Comparison of ENCODE assay signal across 9 cellular contexts in genomic region chr1:153532161-153532560, GRCh38. TPM values are rescaled to one million over a fixed set of nuclear protein-coding genes. Genes with fewer than 3 reads are reported as not detected.
DNase-seq lines count a peak whose midpoint lies in the region; ATAC-seq, FAIRE-seq and TF ChIP-seq lines count a peak whose summit lies in the region.
"Had no signal": no experiment of that assay in that cellular context is flagged by ENCODE, and none has a peak within 500 bp of the region (broad histone marks: within the 10 kb centered on the region; RNA-seq: fewer than 3 reads in every experiment).

No MANE protein-coding gene starts in this region.

- POLR2A ChIA-PET in CD8-positive, alpha-beta T cell (lab: Charles Lee) = interaction anchor here (0.7 to 6.4 kb wide), 14 partner anchors 10 to 458 kb away, joined by 3 to 131 read pairs (median 4); partner anchors contain the start of genes CHTOP, RPS27, S100A2 and S100A4
- POLR2A ChIA-PET in naive thymus-derived CD4-positive, alpha-beta T cell (lab: Charles Lee) = interaction anchor here (1.0 to 7.3 kb wide), 11 partner anchors 11 to 252 kb away, joined by 4 to 268 read pairs (median 7); partner anchors contain the start of genes CHTOP, S100A2, S100A4 and S100A5

- peak; percentile 29 for ATAC-seq in CD8-positive, alpha-beta T cell
- ATAC-seq in naive thymus-derived CD4-positive, alpha-beta T cell = no peak
- no peak for ATAC-seq in GM18517 (IDR thresholded peaks at IDR 0.05; ENCODE audit: unreplicated experiment)

- DNase-seq in CD8-positive, alpha-beta T cell = peak in 6 of 7 experiments; percentile 29 to 64 (median 51)
- peak; percentile 34 for DNase-seq in NCI-H146 treated with DMSO at 0.1 percent for 48 hours (lab: John Stamatoyannopoulos, UW; ENCODE audit: unreplicated experiment)
- peak; percentile 56 for DNase-seq in activated naive CD8-positive, alpha-beta T cell treated with anti-CD3 and anti-CD28 coated beads for 36 hours
- no peak for DNase-seq in naive thymus-derived CD4-positive, alpha-beta T cell
- no peak for DNase-seq in GM12891 (ENCODE audit: insufficient read length, low spot score)
- no peak for DNase-seq in NCI-H524 (lab: John Stamatoyannopoulos, UW)
- DNase-seq in NCI-H1092 treated with DMSO at 0.1 percent for 48 hours (lab: John Stamatoyannopoulos, UW) = no peak

- H3K27me3 ChIP-seq in CD8-positive, alpha-beta T cell (ENCODE audit: insufficient read depth, low read length) = no peaks in the 10 kb centered on the region
- H3K27me3 ChIP-seq in naive thymus-derived CD4-positive, alpha-beta T cell (ENCODE audit: control insufficient read depth in 2 of 2, insufficient read depth in 2 of 2, low read length in 2 of 2) = no peaks in the 10 kb centered on the region

- peak overlapping the region; percentile 33 for H3K4me3 ChIP-seq in CD8-positive, alpha-beta T cell (ENCODE audit: low read depth, low read length)
- H3K4me3 ChIP-seq in naive thymus-derived CD4-positive, alpha-beta T cell (ENCODE audit: low read length) = peak overlapping the region; percentile 49

- peaks cover 55% of the 10 kb centered on the region for H3K4me1 ChIP-seq in CD8-positive, alpha-beta T cell (ENCODE audit: insufficient read depth, low read length)
- H3K4me1 ChIP-seq in naive thymus-derived CD4-positive, alpha-beta T cell (ENCODE audit: control insufficient read depth in 2 of 2, insufficient read depth in 2 of 2, low read length in 2 of 2) = peaks cover 53 to 57% of the 10 kb centered on the region in 2 donors

- TF ChIP-seq POLR2A in GM12891 (IDR thresholded peaks at IDR 0.05; ENCODE audit: low read depth, low read length) = no peak

- no peak for FAIRE-seq in GM12891 (lab: Jason Lieb, UNC)

- no peak overlapping the region for H3K27ac ChIP-seq in CD8-positive, alpha-beta T cell (ENCODE audit: low read depth, low read length)
- peak overlapping the region; percentile 98 for H3K27ac ChIP-seq in naive thymus-derived CD4-positive, alpha-beta T cell (ENCODE audit: low read depth, low read length)

- no peaks in the 10 kb centered on the region for H3K36me3 ChIP-seq in CD8-positive, alpha-beta T cell (ENCODE audit: insufficient read depth, low read length)
- peaks cover 0 to 3% (median 0%) of the 10 kb centered on the region in 3 experiments for H3K36me3 ChIP-seq in naive thymus-derived CD4-positive, alpha-beta T cell (ENCODE audit: control insufficient read depth in 2 of 3, insufficient read depth in 3 of 3, low read length in 3 of 3)

- TF ChIP-seq CTCF in CD8-positive, alpha-beta T cell (IDR thresholded peaks at IDR 0.05) = no peak

- H3K9me3 ChIP-seq in CD8-positive, alpha-beta T cell (ENCODE audit: low read length) = no peaks in the 10 kb centered on the region
- no peaks in the 10 kb centered on the region for H3K9me3 ChIP-seq in naive thymus-derived CD4-positive, alpha-beta T cell (ENCODE audit: control insufficient read depth in 2 of 3, low read length in 3 of 3)

- peaks cover 23% of the 10 kb centered on the region for H3K36me3 Mint-ChIP-seq in CD8-positive, alpha-beta T cell
- H3K36me3 Mint-ChIP-seq in activated naive CD8-positive, alpha-beta T cell treated with anti-CD3 and anti-CD28 coated beads for 36 hours = peaks cover 19% of the 10 kb centered on the region
- H3K36me3 Mint-ChIP-seq in naive thymus-derived CD4-positive, alpha-beta T cell = peaks cover 0 to 24% (median 0%) of the 10 kb centered on the region in 5 donors

- H3K27ac Mint-ChIP-seq in CD8-positive, alpha-beta T cell = peak overlapping the region; percentile 94
- peak overlapping the region; percentile 90 for H3K27ac Mint-ChIP-seq in activated naive CD8-positive, alpha-beta T cell treated with anti-CD3 and anti-CD28 coated beads for 36 hours
- peak overlapping the region; percentile 86 to 99 (median 96) for H3K27ac Mint-ChIP-seq in naive thymus-derived CD4-positive, alpha-beta T cell

- no peaks in the 10 kb centered on the region for H3K27me3 Mint-ChIP-seq in CD8-positive, alpha-beta T cell (ENCODE audit: low read depth)
- no peaks in the 10 kb centered on the region for H3K27me3 Mint-ChIP-seq in activated naive CD8-positive, alpha-beta T cell treated with anti-CD3 and anti-CD28 coated beads for 36 hours
- no peaks in the 10 kb centered on the region for H3K27me3 Mint-ChIP-seq in naive thymus-derived CD4-positive, alpha-beta T cell

- peaks cover 61% of the 10 kb centered on the region for H3K4me1 Mint-ChIP-seq in CD8-positive, alpha-beta T cell (ENCODE audit: low read depth)
- peaks cover 55% of the 10 kb centered on the region for H3K4me1 Mint-ChIP-seq in activated naive CD8-positive, alpha-beta T cell treated with anti-CD3 and anti-CD28 coated beads for 36 hours
- H3K4me1 Mint-ChIP-seq in naive thymus-derived CD4-positive, alpha-beta T cell = peaks cover 46 to 68% (median 58%) of the 10 kb centered on the region in 7 donors

- intact Hi-C loops in CD8-positive, alpha-beta T cell (cut with DNase I, micrococcal nuclease) = loop anchor here (1.0 to 10.0 kb wide), 6 partner anchors 21 to 463 kb away; partner anchors contain the start of genes CHTOP (in 1 of the 2), RPS27 (in 1 of the 2) and S100A14 (in 1 of the 2)
- intact Hi-C loops in naive thymus-derived CD4-positive, alpha-beta T cell (cut with micrococcal nuclease) = loop anchor here (2.0 to 10.0 kb wide), 6 partner anchors 15 to 463 kb away; partner anchors contain the start of genes CHTOP (in 1 of the 2), CREB3L4 (in 1 of the 2), ILF2 (in 1 of the 2) and RPS27 (in 1 of the 2)

- CTCF ChIA-PET in CD8-positive, alpha-beta T cell (lab: Charles Lee) = interaction anchor here (0.6 to 8.5 kb wide), 16 partner anchors 8 to 105 kb away, joined by 3 to 201 read pairs (median 18); partner anchors contain the start of genes CHTOP, S100A14, S100A2 and S100A3
- CTCF ChIA-PET in naive thymus-derived CD4-positive, alpha-beta T cell (lab: Charles Lee) = interaction anchor here (0.8 to 6.1 kb wide), 15 partner anchors 9 to 218 kb away, joined by 3 to 139 read pairs (median 4); partner anchors contain the start of genes S100A2, S100A4 and S100A5

- no peaks in the 10 kb centered on the region for H3K9me3 Mint-ChIP-seq in CD8-positive, alpha-beta T cell
- H3K9me3 Mint-ChIP-seq in activated naive CD8-positive, alpha-beta T cell treated with anti-CD3 and anti-CD28 coated beads for 36 hours = no peaks in the 10 kb centered on the region
- no peaks in the 10 kb centered on the region for H3K9me3 Mint-ChIP-seq in naive thymus-derived CD4-positive, alpha-beta T cell

- peak overlapping the region; percentile 89 for H3K4me3 Mint-ChIP-seq in CD8-positive, alpha-beta T cell
- peak overlapping the region; percentile 93 for H3K4me3 Mint-ChIP-seq in activated naive CD8-positive, alpha-beta T cell treated with anti-CD3 and anti-CD28 coated beads for 36 hours
- peak overlapping the region; percentile 77 to 98 (median 96) for H3K4me3 Mint-ChIP-seq in naive thymus-derived CD4-positive, alpha-beta T cell

TF ChIP-seq in GM12891, 5 proteins besides CTCF, POLR2A, EP300 and RAD21:
- TF ChIP-seq POU2F2 (IDR thresholded peaks at IDR 0.05; ENCODE audit: low read depth, low read length) (no peak), SPI1 (IDR thresholded peaks at IDR 0.05; ENCODE audit: low read depth, low read length) (no peak), PAX5 (IDR thresholded peaks at IDR 0.05; ENCODE audit: insufficient read depth, low read length, severe bottlenecking) (no peak), POLR2AphosphoS5 (IDR thresholded peaks at IDR 0.05; ENCODE audit: low read depth, low read length) (no peak), TAF1 (IDR thresholded peaks at IDR 0.05; ENCODE audit: low read depth, low read length) (no peak)

RNA-seq across cellular contexts. Expression of gene S100A6, which starts 3.6 kb away (rescaled TPM):
- total RNA-seq in CD8-positive, alpha-beta T cell = 100 to 1,000 TPM; 156 to 166 TPM
- 100 to 1,000 TPM; 144 to 155 TPM for total RNA-seq in activated naive CD8-positive, alpha-beta T cell treated with anti-CD3 and anti-CD28 coated beads for 36 hours
- 100 to 1,000 TPM; 178 to 433 (median 201) TPM for total RNA-seq in naive thymus-derived CD4-positive, alpha-beta T cell
- polyA plus RNA-seq in naive thymus-derived CD4-positive, alpha-beta T cell = 100 to 1,000 TPM; 424 to 568 TPM
- 21.7 TPM for polyA plus RNA-seq in GM12891 (2012; ENCODE audit: low read depth, missing spikeins)

RNA-seq across cellular contexts. Expression of gene S100A5, which starts 8.6 kb away (rescaled TPM):
- not detected for total RNA-seq in CD8-positive, alpha-beta T cell
- 1 to 10 TPM; 1.2 to 1.6 TPM for total RNA-seq in activated naive CD8-positive, alpha-beta T cell treated with anti-CD3 and anti-CD28 coated beads for 36 hours
- total RNA-seq in naive thymus-derived CD4-positive, alpha-beta T cell = 1 to 10 TPM in 2 of 5 experiments, under 1 TPM in 1, not detected in 2; 0.78 to 2.0 (median 1.2) TPM
- polyA plus RNA-seq in naive thymus-derived CD4-positive, alpha-beta T cell = 1 to 10 TPM in 1 of 2 donors, under 1 TPM in 1; 0.91 to 1.5 TPM
- 0.47 TPM for polyA plus RNA-seq in GM12891 (2012; ENCODE audit: low read depth, missing spikeins)
- total RNA-seq: kidney epithelial cell had no signal

RNA-seq across cellular contexts. Expression of gene S100A4, which starts 13.4 kb away (rescaled TPM):
- 100 to 1,000 TPM; 172 to 177 TPM for total RNA-seq in CD8-positive, alpha-beta T cell
- total RNA-seq in activated naive CD8-positive, alpha-beta T cell treated with anti-CD3 and anti-CD28 coated beads for 36 hours = 10 to 100 TPM; 44.7 to 44.9 TPM
- 100 to 1,000 TPM in 3 of 5 experiments, 10 to 100 TPM in 2; 54.0 to 766 (median 204) TPM for total RNA-seq in naive thymus-derived CD4-positive, alpha-beta T cell
- polyA plus RNA-seq in naive thymus-derived CD4-positive, alpha-beta T cell = 100 to 1,000 TPM; 259 to 359 TPM
- 38.4 TPM for polyA plus RNA-seq in GM12891 (2012; ENCODE audit: low read depth, missing spikeins)

RNA-seq across cellular contexts. Expression of gene S100A3, which starts 16.9 kb away (rescaled TPM):
- not detected for total RNA-seq in CD8-positive, alpha-beta T cell
- total RNA-seq in activated naive CD8-positive, alpha-beta T cell treated with anti-CD3 and anti-CD28 coated beads for 36 hours = not detected
- not detected for total RNA-seq in naive thymus-derived CD4-positive, alpha-beta T cell
- not detected for polyA plus RNA-seq in naive thymus-derived CD4-positive, alpha-beta T cell
- polyA plus RNA-seq in GM12891 (2012; ENCODE audit: low read depth, missing spikeins) = 0.28 TPM

RNA-seq across cellular contexts. Expression of gene S100A2, which starts 33.5 kb away (rescaled TPM):
- total RNA-seq in CD8-positive, alpha-beta T cell = not detected
- under 1 TPM in 1 of 2 experiments, not detected in 1; 0.60 TPM for total RNA-seq in activated naive CD8-positive, alpha-beta T cell treated with anti-CD3 and anti-CD28 coated beads for 36 hours
- total RNA-seq in naive thymus-derived CD4-positive, alpha-beta T cell = 1 to 10 TPM in 1 of 5 experiments, not detected in 4; 1.1 TPM
- polyA plus RNA-seq in naive thymus-derived CD4-positive, alpha-beta T cell = not detected
- polyA plus RNA-seq in GM12891 (2012; ENCODE audit: low read depth, missing spikeins) = 0.87 TPM

Comparison
In these comparisons a context has a peak if more than half of its experiments do, and no peak if none do; other contexts are left out.
1. DNase-seq: peak in CD8-positive, alpha-beta T cell (6 of 7), NCI-H146 treated with DMSO at 0.1 percent for 48 hours (single experiment) and activated naive CD8-positive, alpha-beta T cell treated with anti-CD3 and anti-CD28 coated beads for 36 hours (single experiment); none in naive thymus-derived CD4-positive, alpha-beta T cell (0 of 9), GM12891 (single experiment), NCI-H524 (0 of 2) and NCI-H1092 treated with DMSO at 0.1 percent for 48 hours (single experiment).
2. Peak in every context shown above with its lines, with median percentiles within 50 percentile points of each other: H3K27ac Mint-ChIP-seq and H3K4me3 Mint-ChIP-seq.